Comparison of ENCODE assay signal across 7 cellular contexts in genomic region chr16:57898961-57899360, GRCh38.
"Had no signal": no experiment of that assay in that cellular context is flagged by ENCODE, and none has a peak within 500 bp of the region (broad histone marks: within the 10 kb centered on the region; RNA-seq: fewer than 3 reads in every experiment).

No MANE protein-coding gene starts in this region.

- H3K9me3 ChIP-seq: adrenal gland, heart right ventricle, left ventricle myocardium inferior had no signal

- H3K27ac Mint-ChIP-seq: activated naive CD4-positive, alpha-beta T cell treated with anti-CD3 and anti-CD28 coated beads, Interleukin-2, amount 50 U/mL, for 24 hours; activated T-helper 2 cell treated with anti-CD3 and anti-CD28 coated beads, Interferon-gamma antibody, Interleukin-2, Interleukin-4, amounts not matched to agents 10 μg/mL and 5 μg/mL and 100 μg/mL, durations not matched to agents 14 hours and 24 hours and 36 hours had no signal

- H3K36me3 Mint-ChIP-seq: activated naive CD4-positive, alpha-beta T cell treated with anti-CD3 and anti-CD28 coated beads, Interleukin-2, amount 50 U/mL, for 24 hours; naive thymus-derived CD8-positive, alpha-beta T cell had no signal

- H3K36me3 ChIP-seq: adrenal gland, heart right ventricle, left ventricle myocardium inferior had no signal

- H3K4me3 Mint-ChIP-seq: activated naive CD4-positive, alpha-beta T cell treated with anti-CD3 and anti-CD28 coated beads, Interleukin-2, amount 50 U/mL, for 24 hours had no signal

- H3K27me3 ChIP-seq: adrenal gland, foreskin keratinocyte had no signal

- H3K4me1 ChIP-seq: adrenal gland, left ventricle myocardium inferior had no signal

- H3K27ac ChIP-seq: adrenal gland, foreskin keratinocyte, heart right ventricle, left ventricle myocardium inferior had no signal

- H3K4me3 ChIP-seq: adrenal gland, heart right ventricle, left ventricle myocardium inferior had no signal

- H3K9me3 Mint-ChIP-seq: activated naive CD4-positive, alpha-beta T cell treated with anti-CD3 and anti-CD28 coated beads, Interleukin-2, amount 50 U/mL, for 24 hours; activated T-helper 2 cell treated with anti-CD3 and anti-CD28 coated beads, Interferon-gamma antibody, Interleukin-2, Interleukin-4, amounts not matched to agents 10 μg/mL and 5 μg/mL and 100 μg/mL, durations not matched to agents 14 hours and 24 hours and 36 hours; naive thymus-derived CD8-positive, alpha-beta T cell had no signal
